8 cellular contexts compared by ENCODE assay signal in genomic region chr14:102594514-102595175, GRCh38. TPM values are rescaled to one million over a fixed set of nuclear protein-coding genes. Genes with fewer than 3 reads are reported as not detected.
A peak's percentile ranks its signal among the peaks of the same experiment; 100 is the strongest.
DNase-seq lines count a peak whose midpoint lies in the region; ATAC-seq and TF ChIP-seq lines count a peak whose summit lies in the region.

No MANE protein-coding gene starts in this region.

- H3K4me3 ChIP-seq in left lung: peak overlapping the region; percentile 71 to 84

- intact Hi-C loops in dendritic cell treated with granulocyte-macrophage colony-stimulating factor and Interleukin-4, amounts not matched to agents 40 ng/mL and 50 ng/mL, for 4 days (cut with micrococcal nuclease): loop anchor here (5.0 kb wide), 5 partner anchors 33 to 183 kb away; partner anchors contain the start of gene TRAF3
- intact Hi-C loops in left lung (cut with DNase I): no loop called here

- peaks cover 7% of the 10 kb centered on the region for H3K27me3 Mint-ChIP-seq in dendritic cell treated with granulocyte-macrophage colony-stimulating factor and Interleukin-4, amounts not matched to agents 40 ng/mL and 50 ng/mL, for 4 days

- H3K4me1 ChIP-seq in left lung: peaks cover 12 to 45% of the 10 kb centered on the region in 2 donors

- peaks cover 41% of the 10 kb centered on the region for H3K4me1 Mint-ChIP-seq in dendritic cell treated with granulocyte-macrophage colony-stimulating factor and Interleukin-4, amounts not matched to agents 40 ng/mL and 50 ng/mL, for 4 days (ENCODE audit: low read depth)

- H3K36me3 ChIP-seq in left lung: peaks cover 0 to 13% of the 10 kb centered on the region in 2 donors

- no peaks in the 10 kb centered on the region for H3K9me3 ChIP-seq in left lung

- peak overlapping the region; percentile 96 for H3K4me3 Mint-ChIP-seq in dendritic cell treated with granulocyte-macrophage colony-stimulating factor and Interleukin-4, amounts not matched to agents 40 ng/mL and 50 ng/mL, for 4 days

- H3K27ac ChIP-seq in left lung: peak overlapping the region; percentile 94 to 96

- H3K27me3 ChIP-seq in left lung: no peaks in the 10 kb centered on the region

- peak; percentile 54 for DNase-seq in DMS53 treated with DMSO at 0.1 percent for 48 hours (lab: John Stamatoyannopoulos, UW; ENCODE audit: unreplicated experiment)
- DNase-seq in NCI-H460 (ENCODE audit: extremely low read depth, low read depth): peak; percentile 71
- DNase-seq in activated CD4-positive, alpha-beta T cell treated with anti-CD3 and anti-CD28 coated beads for 1 hour: peak; percentile 19
- DNase-seq in left lung: peak; percentile 13 to 80
- DNase-seq in stimulated activated CD4-positive, alpha-beta T cell treated with anti-CD3 and anti-CD28 coated beads, TNF-alpha, amount 100 ng/mL, for 48 hours (ENCODE audit: low read depth in 3 of 3): peak; percentile 17 to 49 (median 32)

- TF ChIP-seq CTCF in left lung (IDR thresholded peaks at IDR 0.05): peak; percentile 80 to 86

- peak overlapping the region; percentile 91 for H3K27ac Mint-ChIP-seq in dendritic cell treated with granulocyte-macrophage colony-stimulating factor and Interleukin-4, amounts not matched to agents 40 ng/mL and 50 ng/mL, for 4 days

- no peaks in the 10 kb centered on the region for H3K9me3 Mint-ChIP-seq in dendritic cell treated with granulocyte-macrophage colony-stimulating factor and Interleukin-4, amounts not matched to agents 40 ng/mL and 50 ng/mL, for 4 days

- H3K36me3 Mint-ChIP-seq in dendritic cell treated with granulocyte-macrophage colony-stimulating factor and Interleukin-4, amounts not matched to agents 40 ng/mL and 50 ng/mL, for 4 days (ENCODE audit: low read depth): peaks cover 66% of the 10 kb centered on the region

- ATAC-seq in HG03159 (IDR thresholded peaks at IDR 0.05; ENCODE audit: unreplicated experiment) (peak; percentile 32), left lung (peak; percentile 32), GM21825 (IDR thresholded peaks at IDR 0.05; ENCODE audit: unreplicated experiment) (no peak)

RNA-seq across cellular contexts. Expression of gene RCOR1, which starts 2.2 kb away (rescaled TPM):
- total RNA-seq in NCI-H460 (2014; rRNA removed; shearing (Covaris generic)): 22.6 and 24.9 TPM in 2 replicates
- polyA plus RNA-seq in NCI-H460 (2014; cell fraction: nucleus; rRNA removed): 11.4 and 14.8 TPM in 2 replicates
- 10 to 100 TPM; 33.2 to 38.3 TPM for total RNA-seq in left lung

Comparison
In these comparisons a context has a peak if more than half of its experiments do, and no peak if none do; other contexts are left out.
1. DNase-seq: peak in every context shown above with its lines; median percentile 71 in NCI-H460; 54 in DMS53 treated with DMSO at 0.1 percent for 48 hours; 46 in left lung; 32 in stimulated activated CD4-positive, alpha-beta T cell treated with anti-CD3 and anti-CD28 coated beads, TNF-alpha, amount 100 ng/mL, for 48 hours; 19 in activated CD4-positive, alpha-beta T cell treated with anti-CD3 and anti-CD28 coated beads for 1 hour.